Comparison of ENCODE assay signal across 31 cellular contexts in genomic region chr3:164641071-164641470, GRCh38.
DNase-seq lines count a peak whose midpoint lies in the region; ATAC-seq, FAIRE-seq and TF ChIP-seq lines count a peak whose summit lies in the region.
"Had no signal": no experiment of that assay in that cellular context is flagged by ENCODE, and none has a peak within 500 bp of the region (broad histone marks: within the 10 kb centered on the region; RNA-seq: fewer than 3 reads in every experiment).

No MANE protein-coding gene starts in this region.

- DNase-seq in ELR (ENCODE audit: low read depth) (peak; percentile 67), NCI-H82 (lab: John Stamatoyannopoulos, UW) (peak; percentile 66), H1 (ENCODE audit: low read depth in 1 of 2, low spot score in 2 of 2) (no peak), retinal pigment epithelial cell (ENCODE audit: low read depth) (peak; percentile 77), H9 (no peak), WERI-Rb-1 (no peak)
- DNase-seq: activated CD8-positive, alpha-beta T cell treated with anti-CD3 and anti-CD28 coated beads for 36 hours; activated effector memory CD4-positive, alpha-beta T cell treated with Interleukin-2 at 50 U/mL for 16 hours; activated naive CD8-positive, alpha-beta T cell treated with anti-CD3 and anti-CD28 coated beads for 36 hours; activated T-cell treated with anti-CD3 and anti-CD28 coated beads for 4 hours; effector memory CD8-positive, alpha-beta T cell; EL; KBM-7; NCI-H1436 treated with DMSO at 0.1 percent for 48 hours; NCI-H2107; NCI-H446 treated with DMSO at 0.1 percent for 48 hours; small intestine; stimulated activated CD4-positive, alpha-beta T cell treated with anti-CD3 and anti-CD28 coated beads, Interleukin-2, amount 100 ng/mL, for 24 hours; T-cell; testis had no signal

- H3K36me3 ChIP-seq in H1 (ENCODE audit: control insufficient read depth in 2 of 4, insufficient read depth in 4 of 4, low read length in 3 of 4) (no peaks in the 10 kb centered on the region), WERI-Rb-1 (no peaks in the 10 kb centered on the region)
- H3K36me3 ChIP-seq: breast epithelium, esophagus muscularis mucosa, neutrophil had no signal

- H3K27me3 ChIP-seq in H1 (replicated peaks in 1 of 4; ENCODE audit: control insufficient read depth in 3 of 4, extremely low read depth in 1 of 4, insufficient read depth in 3 of 4, low read length in 3 of 4) (peaks cover 0 to 1% (median 0%) of the 10 kb centered on the region in 4 experiments; a peak in 1 of 7 replicates), H9 (ENCODE audit: insufficient read depth, low read length) (no peaks in the 10 kb centered on the region), WERI-Rb-1 (ENCODE audit: insufficient read depth, low read depth, severe bottlenecking) (no peaks in the 10 kb centered on the region)
- H3K27me3 ChIP-seq: breast epithelium, esophagus muscularis mucosa, neutrophil, testis had no signal

- H3K9me3 ChIP-seq in H1 (ENCODE audit: insufficient read depth in 2 of 2, low read depth in 1 of 2, low read length in 1 of 2), result no peaks in the 10 kb centered on the region
- no peaks in the 10 kb centered on the region for H3K9me3 ChIP-seq in H9 (ENCODE audit: control insufficient read depth, low read depth, low read length)
- no peaks in the 10 kb centered on the region for H3K9me3 ChIP-seq in WERI-Rb-1 (ENCODE audit: severe bottlenecking)
- H3K9me3 ChIP-seq: breast epithelium, esophagus muscularis mucosa, neutrophil, testis had no signal

- H3T11ph ChIP-seq in H9 (ENCODE audit: low read length), result no peak overlapping the region

- no peaks in the 10 kb centered on the region for H3K36me3 Mint-ChIP-seq in H9 (ENCODE audit: insufficient read depth in 1 of 3, low read depth in 3 of 3)
- H3K36me3 Mint-ChIP-seq: activated naive CD8-positive, alpha-beta T cell treated with anti-CD3 and anti-CD28 coated beads for 36 hours; stimulated activated effector memory CD8-positive, alpha-beta T cell treated with anti-CD3 and anti-CD28 coated beads, Interleukin-12 subunit alpha, Interleukin-12 subunit beta, amount 100 ng/mL, for 72 hours; T-cell had no signal

- H3K18ac ChIP-seq in H1 (ENCODE audit: extremely low read depth, low read length) (no peak overlapping the region), H9 (ENCODE audit: insufficient read length, low read depth, low read length) (no peak overlapping the region)

- H4K8ac ChIP-seq in H1 (ENCODE audit: extremely low read depth, insufficient read depth, low read length) (no peak overlapping the region), H9 (replicated peaks; ENCODE audit: insufficient read length, low read depth, low read length) (no peak overlapping the region)

- H2BK20ac ChIP-seq in H1 (ENCODE audit: low read length) (no peak overlapping the region), H9 (ENCODE audit: low read depth, low read length, poor library complexity, severe bottlenecking) (no peak overlapping the region)

- H4K91ac ChIP-seq in H1 (replicated peaks; ENCODE audit: insufficient read length, low read length), result no peak overlapping the region
- no peak overlapping the region for H4K91ac ChIP-seq in H9 (ENCODE audit: insufficient read length, low read depth, low read length)

- POLR2A ChIA-PET in H1 (lab: Charles Lee; ENCODE audit: partially characterized antibody), result no interaction called here

- TF ChIP-seq CTCF in H1 (IDR thresholded peaks at IDR 0.05; ENCODE audit: control extremely low read depth in 1 of 3, insufficient read depth in 1 of 3, low read depth in 1 of 3, low read length in 3 of 3), result no peak
- TF ChIP-seq CTCF in retinal pigment epithelial cell (conservative IDR thresholded peaks at IDR 0.05; ENCODE audit: low read depth, low read length), result no peak
- no peak for TF ChIP-seq CTCF in H9 (conservative IDR thresholded peaks at IDR 0.05)
- no peak for TF ChIP-seq CTCF in WERI-Rb-1 (IDR thresholded peaks at IDR 0.05; ENCODE audit: low read depth, low read length)

- TF ChIP-seq RAD21 in H1 (IDR thresholded peaks at IDR 0.05 in 1 of 2, conservative IDR thresholded peaks at IDR 0.05 in 1 of 2; ENCODE audit: low read depth in 2 of 2, low read length in 2 of 2), result no peak

- FAIRE-seq in H1 (lab: Jason Lieb, UNC), result no peak
- FAIRE-seq: colon, HTR-8/SVneo, small intestine, urothelium cell line had no signal

- H3K4me1 ChIP-seq in H1 (replicated peaks in 1 of 4; ENCODE audit: control insufficient read depth in 3 of 4, insufficient read depth in 4 of 4, low read length in 3 of 4) (no peaks in the 10 kb centered on the region; a peak in 1 of 7 replicates), H9 (ENCODE audit: insufficient read depth, low read length) (no peaks in the 10 kb centered on the region)
- H3K4me1 ChIP-seq: breast epithelium, esophagus muscularis mucosa, testis had no signal

- CTCF ChIA-PET in H1 (lab: Charles Lee; ENCODE audit: partially characterized antibody), result no interaction called here

- WGBS in H1 (ENCODE audit: extremely low coverage in 1 of 2, insufficient coverage in 1 of 2, insufficient read length in 1 of 2, insufficient replicate concordance in 2 of 2, low coverage in 1 of 2, low lambda C conversion rate in 2 of 2, missing lambda C conversion rate in 1 of 2), 2 experiments, result 92% methylated on average over 4 of the region's 4 CpGs; no CpG with 5 or more reads in 1 of the 2 experiments
- no CpG with 5 or more reads among the region's 4 CpGs for WGBS in H9 (ENCODE audit: extremely low coverage, insufficient read length, low lambda C conversion rate)

- ATAC-seq in HG02973 (IDR thresholded peaks at IDR 0.05; ENCODE audit: unreplicated experiment) (no peak), GM21360 (IDR thresholded peaks at IDR 0.05; ENCODE audit: unreplicated experiment) (no peak)
- ATAC-seq: activated CD4-positive, CD25-positive, alpha-beta regulatory T cell treated with anti-CD3 and anti-CD28 coated beads, Interleukin-2, amount 50 U/mL, for 24 hours; activated CD8-positive, alpha-beta T cell treated with anti-CD3 and anti-CD28 coated beads for 36 hours; effector memory CD8-positive, alpha-beta T cell; stimulated activated effector memory CD8-positive, alpha-beta T cell treated with anti-CD3 and anti-CD28 coated beads, Interleukin-12 subunit alpha, Interleukin-12 subunit beta, amount 100 ng/mL, for 72 hours; T-cell had no signal

- H3K9ac ChIP-seq in H1 (replicated peaks in 1 of 4; ENCODE audit: extremely low read depth in 1 of 4, low read depth in 3 of 4, low read length in 3 of 4), result no peak overlapping the region
- H3K9ac ChIP-seq in H9 (ENCODE audit: extremely low read depth, insufficient read length, low read length), result no peak overlapping the region

- H2AK5ac ChIP-seq in H1 (ENCODE audit: low read depth, low read length), result no peak overlapping the region
- no peak overlapping the region for H2AK5ac ChIP-seq in H9 (ENCODE audit: insufficient read length, low read length)

- H3K4me2 ChIP-seq in H1 (ENCODE audit: insufficient read depth in 1 of 2, low read depth in 2 of 2, low read length in 2 of 2) (no peak overlapping the region), H9 (ENCODE audit: insufficient read depth, insufficient read length, low read length) (no peak overlapping the region)

- no peak overlapping the region for H3K4me3 ChIP-seq in H1 (ENCODE audit: extremely low read depth in 1 of 4, insufficient read depth in 2 of 4, low read depth in 3 of 4, low read length in 4 of 4)
- no peak overlapping the region for H3K4me3 ChIP-seq in retinal pigment epithelial cell (ENCODE audit: low read length)
- H3K4me3 ChIP-seq in WERI-Rb-1 (ENCODE audit: low read depth, low read length), result no peak overlapping the region
- H3K4me3 ChIP-seq: breast epithelium, esophagus muscularis mucosa, lung, testis had no signal

- no peak overlapping the region for H3K23ac ChIP-seq in H1 (ENCODE audit: insufficient read length)
- no peak overlapping the region for H3K23ac ChIP-seq in H9 (ENCODE audit: insufficient read length, low read depth, low read length)

- H3K4ac ChIP-seq in H1 (replicated peaks; ENCODE audit: insufficient read length, low read depth, low read length) (no peak overlapping the region), H9 (ENCODE audit: low read depth, low read length) (no peak overlapping the region)

- H3K27ac ChIP-seq in H1 (ENCODE audit: low read depth, low read length) (no peak overlapping the region), H9 (ENCODE audit: insufficient read length, low read depth, low read length) (no peak overlapping the region), WERI-Rb-1 (no peak overlapping the region)
- H3K27ac ChIP-seq: breast epithelium, esophagus muscularis mucosa, neutrophil, testis had no signal

- no peaks in the 10 kb centered on the region for H3K23me2 ChIP-seq in H1 (ENCODE audit: low read depth, low read length)
- H3K23me2 ChIP-seq in H9 (ENCODE audit: insufficient read length, low read depth, low read length, poor library complexity, severe bottlenecking), result no peaks in the 10 kb centered on the region

- no peak for TF ChIP-seq EP300 in H1 (IDR thresholded peaks at IDR 0.05; ENCODE audit: borderline replicate concordance in 1 of 2, low read depth in 2 of 2, low read length in 2 of 2)

- no peaks in the 10 kb centered on the region for H3K79me1 ChIP-seq in H1 (ENCODE audit: low read depth, low read length)
- H3K79me1 ChIP-seq in H9 (ENCODE audit: insufficient read depth, low read depth, low read length, poor library complexity, severe bottlenecking), result no peaks in the 10 kb centered on the region

- no peak for TF ChIP-seq POLR2A in H1 (IDR thresholded peaks at IDR 0.05; ENCODE audit: control extremely low read depth in 1 of 2, low read depth in 2 of 2, low read length in 2 of 2)

- H2BK120ac ChIP-seq in H1 (replicated peaks; ENCODE audit: low read depth, low read length), result no peak overlapping the region
- no peak overlapping the region for H2BK120ac ChIP-seq in H9 (ENCODE audit: low read depth, low read length, poor library complexity, severe bottlenecking)

- H2BK12ac ChIP-seq in H1 (ENCODE audit: low read depth, low read length), result no peak overlapping the region
- no peak overlapping the region for H2BK12ac ChIP-seq in H9 (ENCODE audit: insufficient read length, low read depth, low read length)

- H3K27ac Mint-ChIP-seq in H9, result no peak overlapping the region
- H3K27ac Mint-ChIP-seq: activated CD8-positive, alpha-beta T cell treated with anti-CD3 and anti-CD28 coated beads for 36 hours; activated naive CD8-positive, alpha-beta T cell treated with anti-CD3 and anti-CD28 coated beads for 36 hours; effector memory CD8-positive, alpha-beta T cell; stimulated activated effector memory CD8-positive, alpha-beta T cell treated with anti-CD3 and anti-CD28 coated beads, Interleukin-12 subunit alpha, Interleukin-12 subunit beta, amount 100 ng/mL, for 72 hours; T-cell had no signal

- no peak overlapping the region for H3K4me3 Mint-ChIP-seq in H9
- H3K4me3 Mint-ChIP-seq: activated CD8-positive, alpha-beta T cell treated with anti-CD3 and anti-CD28 coated beads for 36 hours; activated naive CD8-positive, alpha-beta T cell treated with anti-CD3 and anti-CD28 coated beads for 36 hours; effector memory CD8-positive, alpha-beta T cell; stimulated activated effector memory CD8-positive, alpha-beta T cell treated with anti-CD3 and anti-CD28 coated beads, Interleukin-12 subunit alpha, Interleukin-12 subunit beta, amount 100 ng/mL, for 72 hours; T-cell had no signal

- H3K56ac ChIP-seq in H1 (replicated peaks; ENCODE audit: insufficient read length, low read depth, low read length), result no peak overlapping the region
- no peak overlapping the region for H3K56ac ChIP-seq in H9 (ENCODE audit: insufficient read length, low read depth, low read length)

- H2BK15ac ChIP-seq in H1 (ENCODE audit: low read length) (no peak overlapping the region), H9 (ENCODE audit: low read depth, low read length) (no peak overlapping the region)

- H3K79me2 ChIP-seq in H1 (ENCODE audit: control insufficient read depth in 1 of 2, insufficient read depth in 2 of 2, low read length in 2 of 2) (no peaks in the 10 kb centered on the region), H9 (ENCODE audit: insufficient read depth, low read length) (no peaks in the 10 kb centered on the region)

- H4K5ac ChIP-seq in H1 (ENCODE audit: insufficient read length, low read depth, low read length) (no peak overlapping the region), H9 (ENCODE audit: insufficient read length, low read depth, low read length) (no peak overlapping the region)

- peaks cover 5% of the 10 kb centered on the region in 2 experiments; a peak in 3 of 4 replicates for H3K4me1 Mint-ChIP-seq in H9
- H3K4me1 Mint-ChIP-seq: activated naive CD8-positive, alpha-beta T cell treated with anti-CD3 and anti-CD28 coated beads for 36 hours; stimulated activated effector memory CD8-positive, alpha-beta T cell treated with anti-CD3 and anti-CD28 coated beads, Interleukin-12 subunit alpha, Interleukin-12 subunit beta, amount 100 ng/mL, for 72 hours; T-cell had no signal

- H3K27me3 Mint-ChIP-seq in H9 (ENCODE audit: low read depth), result no peaks in the 10 kb centered on the region
- H3K27me3 Mint-ChIP-seq: activated CD8-positive, alpha-beta T cell treated with anti-CD3 and anti-CD28 coated beads for 36 hours; activated naive CD8-positive, alpha-beta T cell treated with anti-CD3 and anti-CD28 coated beads for 36 hours; effector memory CD8-positive, alpha-beta T cell; T-cell had no signal

- H2AFZ ChIP-seq in H1 (ENCODE audit: low read length) (0 out of 2 replicates have a peak overlapping the region, but pooled peaks have one; percentile 53), H9 (ENCODE audit: low read length) (no peak overlapping the region)

- no peak overlapping the region for H3K14ac ChIP-seq in H1 (ENCODE audit: insufficient read length)
- H3K14ac ChIP-seq in H9 (ENCODE audit: insufficient read depth, low read length), result no peak overlapping the region

- no peaks in the 10 kb centered on the region for H3K9me3 Mint-ChIP-seq in H9
- H3K9me3 Mint-ChIP-seq: activated CD8-positive, alpha-beta T cell treated with anti-CD3 and anti-CD28 coated beads for 36 hours; activated naive CD8-positive, alpha-beta T cell treated with anti-CD3 and anti-CD28 coated beads for 36 hours had no signal

- H4K20me1 ChIP-seq in H1 (replicated peaks in 1 of 2; ENCODE audit: control insufficient read depth in 1 of 2, insufficient read depth in 2 of 2, low read length in 2 of 2) (no peaks in the 10 kb centered on the region), H9 (ENCODE audit: control insufficient read depth, insufficient read depth, insufficient read length) (no peaks in the 10 kb centered on the region)

- H2BK5ac ChIP-seq in H1 (ENCODE audit: low read depth, low read length), result no peak overlapping the region
- no peak overlapping the region for H2BK5ac ChIP-seq in H9 (ENCODE audit: insufficient read length, low read length)

Comparison
In these comparisons a context has a peak if more than half of its experiments do, and no peak if none do; other contexts are left out.
1. DNase-seq: peak in ELR (single experiment), NCI-H82 (single experiment) and retinal pigment epithelial cell (single experiment); none in H1 (0 of 2), H9 (single experiment) and WERI-Rb-1 (single experiment).